In the genomic region with DNA sequence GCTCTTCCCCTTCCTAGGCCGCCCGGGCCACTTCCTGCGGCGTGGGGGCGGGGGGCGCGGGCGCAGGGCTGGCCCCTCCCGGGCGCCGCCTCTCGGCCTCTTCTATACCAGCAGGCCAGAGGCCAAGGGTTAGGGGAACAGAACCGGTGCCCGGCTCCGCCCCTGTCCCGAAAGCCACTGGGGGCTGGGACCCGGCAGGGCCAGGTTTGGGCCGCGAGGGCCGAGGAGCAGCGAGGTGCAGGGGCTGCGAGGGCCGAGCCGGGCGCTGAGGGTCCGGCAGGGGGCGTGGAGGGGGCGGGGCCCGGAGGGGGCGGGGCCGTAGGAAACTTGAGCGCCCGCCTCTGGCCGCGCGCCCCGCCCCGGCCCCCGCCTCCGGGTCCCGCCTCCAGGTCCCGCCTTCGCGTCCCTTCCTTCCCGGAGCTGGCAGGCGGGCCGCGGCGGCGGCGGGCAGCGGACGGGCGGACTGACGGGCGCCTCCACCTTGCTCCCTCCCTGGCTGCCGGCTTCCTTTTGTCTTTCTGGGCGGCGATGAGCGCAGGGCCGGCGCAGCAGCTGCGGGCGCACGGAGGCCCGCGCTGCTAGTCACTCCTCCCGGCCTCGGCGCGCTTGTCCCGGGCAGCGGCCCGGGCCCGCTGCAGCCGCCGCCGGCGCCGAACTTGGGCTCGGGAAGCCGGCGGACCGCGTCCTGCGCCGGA, we compare ENCODE assay signal across 1 cellular context.
A peak's percentile ranks its signal among the peaks of the same experiment; 100 is the strongest.
TF ChIP-seq lines count a peak whose summit lies in the region.

A gene (plus strand): TSS at position 426 of the 695 bp plus-strand sequence. CDS start 116,854 bp downstream, outside the sequence.

TF ChIP-seq in K562, 482 proteins besides CTCF, POLR2A, EP300 and RAD21 (continued from another document and continues in another):
- TF ChIP-seq, protein P1, sequence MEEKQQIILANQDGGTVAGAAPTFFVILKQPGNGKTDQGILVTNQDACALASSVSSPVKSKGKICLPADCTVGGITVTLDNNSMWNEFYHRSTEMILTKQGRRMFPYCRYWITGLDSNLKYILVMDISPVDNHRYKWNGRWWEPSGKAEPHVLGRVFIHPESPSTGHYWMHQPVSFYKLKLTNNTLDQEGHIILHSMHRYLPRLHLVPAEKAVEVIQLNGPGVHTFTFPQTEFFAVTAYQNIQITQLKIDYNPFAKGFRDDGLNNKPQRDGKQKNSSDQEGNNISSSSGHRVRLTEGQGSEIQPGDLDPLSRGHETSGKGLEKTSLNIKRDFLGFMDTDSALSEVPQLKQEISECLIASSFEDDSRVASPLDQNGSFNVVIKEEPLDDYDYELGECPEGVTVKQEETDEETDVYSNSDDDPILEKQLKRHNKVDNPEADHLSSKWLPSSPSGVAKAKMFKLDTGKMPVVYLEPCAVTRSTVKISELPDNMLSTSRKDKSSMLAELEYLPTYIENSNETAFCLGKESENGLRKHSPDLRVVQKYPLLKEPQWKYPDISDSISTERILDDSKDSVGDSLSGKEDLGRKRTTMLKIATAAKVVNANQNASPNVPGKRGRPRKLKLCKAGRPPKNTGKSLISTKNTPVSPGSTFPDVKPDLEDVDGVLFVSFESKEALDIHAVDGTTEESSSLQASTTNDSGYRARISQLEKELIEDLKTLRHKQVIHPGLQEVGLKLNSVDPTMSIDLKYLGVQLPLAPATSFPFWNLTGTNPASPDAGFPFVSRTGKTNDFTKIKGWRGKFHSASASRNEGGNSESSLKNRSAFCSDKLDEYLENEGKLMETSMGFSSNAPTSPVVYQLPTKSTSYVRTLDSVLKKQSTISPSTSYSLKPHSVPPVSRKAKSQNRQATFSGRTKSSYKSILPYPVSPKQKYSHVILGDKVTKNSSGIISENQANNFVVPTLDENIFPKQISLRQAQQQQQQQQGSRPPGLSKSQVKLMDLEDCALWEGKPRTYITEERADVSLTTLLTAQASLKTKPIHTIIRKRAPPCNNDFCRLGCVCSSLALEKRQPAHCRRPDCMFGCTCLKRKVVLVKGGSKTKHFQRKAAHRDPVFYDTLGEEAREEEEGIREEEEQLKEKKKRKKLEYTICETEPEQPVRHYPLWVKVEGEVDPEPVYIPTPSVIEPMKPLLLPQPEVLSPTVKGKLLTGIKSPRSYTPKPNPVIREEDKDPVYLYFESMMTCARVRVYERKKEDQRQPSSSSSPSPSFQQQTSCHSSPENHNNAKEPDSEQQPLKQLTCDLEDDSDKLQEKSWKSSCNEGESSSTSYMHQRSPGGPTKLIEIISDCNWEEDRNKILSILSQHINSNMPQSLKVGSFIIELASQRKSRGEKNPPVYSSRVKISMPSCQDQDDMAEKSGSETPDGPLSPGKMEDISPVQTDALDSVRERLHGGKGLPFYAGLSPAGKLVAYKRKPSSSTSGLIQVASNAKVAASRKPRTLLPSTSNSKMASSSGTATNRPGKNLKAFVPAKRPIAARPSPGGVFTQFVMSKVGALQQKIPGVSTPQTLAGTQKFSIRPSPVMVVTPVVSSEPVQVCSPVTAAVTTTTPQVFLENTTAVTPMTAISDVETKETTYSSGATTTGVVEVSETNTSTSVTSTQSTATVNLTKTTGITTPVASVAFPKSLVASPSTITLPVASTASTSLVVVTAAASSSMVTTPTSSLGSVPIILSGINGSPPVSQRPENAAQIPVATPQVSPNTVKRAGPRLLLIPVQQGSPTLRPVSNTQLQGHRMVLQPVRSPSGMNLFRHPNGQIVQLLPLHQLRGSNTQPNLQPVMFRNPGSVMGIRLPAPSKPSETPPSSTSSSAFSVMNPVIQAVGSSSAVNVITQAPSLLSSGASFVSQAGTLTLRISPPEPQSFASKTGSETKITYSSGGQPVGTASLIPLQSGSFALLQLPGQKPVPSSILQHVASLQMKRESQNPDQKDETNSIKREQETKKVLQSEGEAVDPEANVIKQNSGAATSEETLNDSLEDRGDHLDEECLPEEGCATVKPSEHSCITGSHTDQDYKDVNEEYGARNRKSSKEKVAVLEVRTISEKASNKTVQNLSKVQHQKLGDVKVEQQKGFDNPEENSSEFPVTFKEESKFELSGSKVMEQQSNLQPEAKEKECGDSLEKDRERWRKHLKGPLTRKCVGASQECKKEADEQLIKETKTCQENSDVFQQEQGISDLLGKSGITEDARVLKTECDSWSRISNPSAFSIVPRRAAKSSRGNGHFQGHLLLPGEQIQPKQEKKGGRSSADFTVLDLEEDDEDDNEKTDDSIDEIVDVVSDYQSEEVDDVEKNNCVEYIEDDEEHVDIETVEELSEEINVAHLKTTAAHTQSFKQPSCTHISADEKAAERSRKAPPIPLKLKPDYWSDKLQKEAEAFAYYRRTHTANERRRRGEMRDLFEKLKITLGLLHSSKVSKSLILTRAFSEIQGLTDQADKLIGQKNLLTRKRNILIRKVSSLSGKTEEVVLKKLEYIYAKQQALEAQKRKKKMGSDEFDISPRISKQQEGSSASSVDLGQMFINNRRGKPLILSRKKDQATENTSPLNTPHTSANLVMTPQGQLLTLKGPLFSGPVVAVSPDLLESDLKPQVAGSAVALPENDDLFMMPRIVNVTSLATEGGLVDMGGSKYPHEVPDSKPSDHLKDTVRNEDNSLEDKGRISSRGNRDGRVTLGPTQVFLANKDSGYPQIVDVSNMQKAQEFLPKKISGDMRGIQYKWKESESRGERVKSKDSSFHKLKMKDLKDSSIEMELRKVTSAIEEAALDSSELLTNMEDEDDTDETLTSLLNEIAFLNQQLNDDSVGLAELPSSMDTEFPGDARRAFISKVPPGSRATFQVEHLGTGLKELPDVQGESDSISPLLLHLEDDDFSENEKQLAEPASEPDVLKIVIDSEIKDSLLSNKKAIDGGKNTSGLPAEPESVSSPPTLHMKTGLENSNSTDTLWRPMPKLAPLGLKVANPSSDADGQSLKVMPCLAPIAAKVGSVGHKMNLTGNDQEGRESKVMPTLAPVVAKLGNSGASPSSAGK (IDR thresholded peaks at IDR 0.05): no peak; the same call in 1 of the 2 replicates
- TF ChIP-seq MCM3 (IDR thresholded peaks at IDR 0.05) (no peak), HNRNPH1 (optimal IDR thresholded peaks at IDR 0.05; ENCODE audit: low read depth, low read length) (no peak), HMG20B (CRISPR knock-in tag; IDR thresholded peaks at IDR 0.05) (no peak), PCBP2 (IDR thresholded peaks at IDR 0.05; ENCODE audit: low read depth, low read length, poor library complexity, severe bottlenecking) (no peak), RBM22 (IDR thresholded peaks at IDR 0.05; ENCODE audit: low read depth, low read length, poor library complexity, severe bottlenecking) (no peak), ZBTB7A (IDR thresholded peaks at IDR 0.05; ENCODE audit: borderline replicate concordance, control insufficient read depth, low read depth, low read length) (peak; percentile 97), HDAC3 (IDR thresholded peaks at IDR 0.05; ENCODE audit: borderline replicate concordance, partially characterized antibody) (no peak), ZNF445 (CRISPR knock-in tag; IDR thresholded peaks at IDR 0.05; ENCODE audit: low read depth) (no peak), MBD2 (IDR thresholded peaks at IDR 0.05; ENCODE audit: borderline replicate concordance, low read depth) (0 out of 2 replicates have a peak, but pooled peaks have one; percentile 8), NFXL1 (CRISPR knock-in tag; IDR thresholded peaks at IDR 0.05) (no peak), NR2F6 (CRISPR knock-in tag; IDR thresholded peaks at IDR 0.05) (no peak), FOSL1 (tag; conservative IDR thresholded peaks at IDR 0.05) (peak; percentile 11; the same call in 1 of the 2 replicates), EHMT2 (IDR thresholded peaks at IDR 0.05) (no peak), ZNF184 (CRISPR knock-in tag; IDR thresholded peaks at IDR 0.05) (no peak), POLR3G (IDR thresholded peaks at IDR 0.05; ENCODE audit: extremely low read depth, insufficient read length, insufficient replicate concordance) (no peak), CCNT2 (IDR thresholded peaks at IDR 0.05; ENCODE audit: borderline replicate concordance, extremely low read depth, insufficient read length, low read depth, low read length) (peak; percentile 67), HIVEP1 (CRISPR knock-in tag; IDR thresholded peaks at IDR 0.05) (no peak), HDGF (IDR thresholded peaks at IDR 0.05) (no peak), RFX5 (IDR thresholded peaks at IDR 0.05; ENCODE audit: low read depth, low read length) (no peak), TRIM28 (IDR thresholded peaks at IDR 0.05) (no peak; the same call in 1 of the 2 replicates)
- TF ChIP-seq, protein P2, sequence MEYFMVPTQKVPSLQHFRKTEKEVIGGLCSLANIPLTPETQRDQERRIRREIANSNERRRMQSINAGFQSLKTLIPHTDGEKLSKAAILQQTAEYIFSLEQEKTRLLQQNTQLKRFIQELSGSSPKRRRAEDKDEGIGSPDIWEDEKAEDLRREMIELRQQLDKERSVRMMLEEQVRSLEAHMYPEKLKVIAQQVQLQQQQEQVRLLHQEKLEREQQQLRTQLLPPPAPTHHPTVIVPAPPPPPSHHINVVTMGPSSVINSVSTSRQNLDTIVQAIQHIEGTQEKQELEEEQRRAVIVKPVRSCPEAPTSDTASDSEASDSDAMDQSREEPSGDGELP (CRISPR knock-in tag; IDR thresholded peaks at IDR 0.05; ENCODE audit: borderline replicate concordance): peak; percentile 74; the same call in 1 of the 2 replicates
- TF ChIP-seq, protein P3, sequence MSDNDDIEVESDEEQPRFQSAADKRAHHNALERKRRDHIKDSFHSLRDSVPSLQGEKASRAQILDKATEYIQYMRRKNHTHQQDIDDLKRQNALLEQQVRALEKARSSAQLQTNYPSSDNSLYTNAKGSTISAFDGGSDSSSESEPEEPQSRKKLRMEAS (CRISPR knock-in tag; IDR thresholded peaks at IDR 0.05): no peak
- TF ChIP-seq, protein P4, sequence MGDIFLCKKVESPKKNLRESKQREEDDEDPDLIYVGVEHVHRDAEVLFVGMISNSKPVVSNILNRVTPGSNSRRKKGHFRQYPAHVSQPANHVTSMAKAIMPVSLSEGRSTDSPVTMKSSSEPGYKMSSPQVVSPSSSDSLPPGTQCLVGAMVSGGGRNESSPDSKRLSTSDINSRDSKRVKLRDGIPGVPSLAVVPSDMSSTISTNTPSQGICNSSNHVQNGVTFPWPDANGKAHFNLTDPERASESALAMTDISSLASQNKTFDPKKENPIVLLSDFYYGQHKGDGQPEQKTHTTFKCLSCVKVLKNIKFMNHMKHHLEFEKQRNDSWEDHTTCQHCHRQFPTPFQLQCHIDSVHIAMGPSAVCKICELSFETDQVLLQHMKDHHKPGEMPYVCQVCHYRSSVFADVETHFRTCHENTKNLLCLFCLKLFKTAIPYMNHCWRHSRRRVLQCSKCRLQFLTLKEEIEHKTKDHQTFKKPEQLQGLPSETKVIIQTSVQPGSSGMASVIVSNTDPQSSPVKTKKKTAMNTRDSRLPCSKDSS (IDR thresholded peaks at IDR 0.05; ENCODE audit: low read depth, partially characterized antibody): no peak
- TF ChIP-seq, protein P5, sequence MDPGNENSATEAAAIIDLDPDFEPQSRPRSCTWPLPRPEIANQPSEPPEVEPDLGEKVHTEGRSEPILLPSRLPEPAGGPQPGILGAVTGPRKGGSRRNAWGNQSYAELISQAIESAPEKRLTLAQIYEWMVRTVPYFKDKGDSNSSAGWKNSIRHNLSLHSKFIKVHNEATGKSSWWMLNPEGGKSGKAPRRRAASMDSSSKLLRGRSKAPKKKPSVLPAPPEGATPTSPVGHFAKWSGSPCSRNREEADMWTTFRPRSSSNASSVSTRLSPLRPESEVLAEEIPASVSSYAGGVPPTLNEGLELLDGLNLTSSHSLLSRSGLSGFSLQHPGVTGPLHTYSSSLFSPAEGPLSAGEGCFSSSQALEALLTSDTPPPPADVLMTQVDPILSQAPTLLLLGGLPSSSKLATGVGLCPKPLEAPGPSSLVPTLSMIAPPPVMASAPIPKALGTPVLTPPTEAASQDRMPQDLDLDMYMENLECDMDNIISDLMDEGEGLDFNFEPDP (CRISPR knock-in tag; IDR thresholded peaks at IDR 0.05): no peak
- TF ChIP-seq, protein P6, sequence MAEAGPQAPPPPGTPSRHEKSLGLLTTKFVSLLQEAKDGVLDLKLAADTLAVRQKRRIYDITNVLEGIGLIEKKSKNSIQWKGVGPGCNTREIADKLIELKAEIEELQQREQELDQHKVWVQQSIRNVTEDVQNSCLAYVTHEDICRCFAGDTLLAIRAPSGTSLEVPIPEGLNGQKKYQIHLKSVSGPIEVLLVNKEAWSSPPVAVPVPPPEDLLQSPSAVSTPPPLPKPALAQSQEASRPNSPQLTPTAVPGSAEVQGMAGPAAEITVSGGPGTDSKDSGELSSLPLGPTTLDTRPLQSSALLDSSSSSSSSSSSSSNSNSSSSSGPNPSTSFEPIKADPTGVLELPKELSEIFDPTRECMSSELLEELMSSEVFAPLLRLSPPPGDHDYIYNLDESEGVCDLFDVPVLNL (CRISPR knock-in tag; IDR thresholded peaks at IDR 0.05; ENCODE audit: low read depth): no peak
- TF ChIP-seq, protein P7, sequence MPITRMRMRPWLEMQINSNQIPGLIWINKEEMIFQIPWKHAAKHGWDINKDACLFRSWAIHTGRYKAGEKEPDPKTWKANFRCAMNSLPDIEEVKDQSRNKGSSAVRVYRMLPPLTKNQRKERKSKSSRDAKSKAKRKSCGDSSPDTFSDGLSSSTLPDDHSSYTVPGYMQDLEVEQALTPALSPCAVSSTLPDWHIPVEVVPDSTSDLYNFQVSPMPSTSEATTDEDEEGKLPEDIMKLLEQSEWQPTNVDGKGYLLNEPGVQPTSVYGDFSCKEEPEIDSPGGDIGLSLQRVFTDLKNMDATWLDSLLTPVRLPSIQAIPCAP (CRISPR knock-in tag; IDR thresholded peaks at IDR 0.05; ENCODE audit: borderline replicate concordance): no peak
- TF ChIP-seq, protein P8, sequence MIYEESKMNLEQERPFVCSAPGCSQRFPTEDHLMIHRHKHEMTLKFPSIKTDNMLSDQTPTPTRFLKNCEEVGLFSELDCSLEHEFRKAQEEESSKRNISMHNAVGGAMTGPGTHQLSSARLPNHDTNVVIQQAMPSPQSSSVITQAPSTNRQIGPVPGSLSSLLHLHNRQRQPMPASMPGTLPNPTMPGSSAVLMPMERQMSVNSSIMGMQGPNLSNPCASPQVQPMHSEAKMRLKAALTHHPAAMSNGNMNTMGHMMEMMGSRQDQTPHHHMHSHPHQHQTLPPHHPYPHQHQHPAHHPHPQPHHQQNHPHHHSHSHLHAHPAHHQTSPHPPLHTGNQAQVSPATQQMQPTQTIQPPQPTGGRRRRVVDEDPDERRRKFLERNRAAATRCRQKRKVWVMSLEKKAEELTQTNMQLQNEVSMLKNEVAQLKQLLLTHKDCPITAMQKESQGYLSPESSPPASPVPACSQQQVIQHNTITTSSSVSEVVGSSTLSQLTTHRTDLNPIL (CRISPR knock-in tag; IDR thresholded peaks at IDR 0.05): no peak
- TF ChIP-seq, protein P9, sequence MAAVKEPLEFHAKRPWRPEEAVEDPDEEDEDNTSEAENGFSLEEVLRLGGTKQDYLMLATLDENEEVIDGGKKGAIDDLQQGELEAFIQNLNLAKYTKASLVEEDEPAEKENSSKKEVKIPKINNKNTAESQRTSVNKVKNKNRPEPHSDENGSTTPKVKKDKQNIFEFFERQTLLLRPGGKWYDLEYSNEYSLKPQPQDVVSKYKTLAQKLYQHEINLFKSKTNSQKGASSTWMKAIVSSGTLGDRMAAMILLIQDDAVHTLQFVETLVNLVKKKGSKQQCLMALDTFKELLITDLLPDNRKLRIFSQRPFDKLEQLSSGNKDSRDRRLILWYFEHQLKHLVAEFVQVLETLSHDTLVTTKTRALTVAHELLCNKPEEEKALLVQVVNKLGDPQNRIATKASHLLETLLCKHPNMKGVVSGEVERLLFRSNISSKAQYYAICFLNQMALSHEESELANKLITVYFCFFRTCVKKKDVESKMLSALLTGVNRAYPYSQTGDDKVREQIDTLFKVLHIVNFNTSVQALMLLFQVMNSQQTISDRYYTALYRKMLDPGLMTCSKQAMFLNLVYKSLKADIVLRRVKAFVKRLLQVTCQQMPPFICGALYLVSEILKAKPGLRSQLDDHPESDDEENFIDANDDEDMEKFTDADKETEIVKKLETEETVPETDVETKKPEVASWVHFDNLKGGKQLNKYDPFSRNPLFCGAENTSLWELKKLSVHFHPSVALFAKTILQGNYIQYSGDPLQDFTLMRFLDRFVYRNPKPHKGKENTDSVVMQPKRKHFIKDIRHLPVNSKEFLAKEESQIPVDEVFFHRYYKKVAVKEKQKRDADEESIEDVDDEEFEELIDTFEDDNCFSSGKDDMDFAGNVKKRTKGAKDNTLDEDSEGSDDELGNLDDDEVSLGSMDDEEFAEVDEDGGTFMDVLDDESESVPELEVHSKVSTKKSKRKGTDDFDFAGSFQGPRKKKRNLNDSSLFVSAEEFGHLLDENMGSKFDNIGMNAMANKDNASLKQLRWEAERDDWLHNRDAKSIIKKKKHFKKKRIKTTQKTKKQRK (IDR thresholded peaks at IDR 0.05; ENCODE audit: borderline replicate concordance, low read depth, low read length): no peak
